13 cellular contexts compared by ENCODE assay signal in genomic region chr21:38927776-38928175, GRCh38.
A peak's percentile ranks its signal among the peaks of the same experiment; 100 is the strongest.
DNase-seq lines count a peak whose midpoint lies in the region; ATAC-seq and TF ChIP-seq lines count a peak whose summit lies in the region.
"Had no signal": no experiment of that assay in that cellular context is flagged by ENCODE, and none has a peak within 500 bp of the region (broad histone marks: within the 10 kb centered on the region; RNA-seq: fewer than 3 reads in every experiment).

No MANE protein-coding gene starts in this region.

- H3K27me3 ChIP-seq in Peyer's patch, result no peaks in the 10 kb centered on the region
- H3K27me3 ChIP-seq in neutrophil, result no peaks in the 10 kb centered on the region

- peak overlapping the region; percentile 9 for H3K27ac Mint-ChIP-seq in T-helper 2 cell treated with Interferon-gamma antibody and Interleukin-4, amounts not matched to agents 5 μg/mL and 100 μg/mL, for 36 hours
- H3K27ac Mint-ChIP-seq: CD4-positive, CD25-positive, alpha-beta regulatory T cell had no signal

- peak overlapping the region; percentile 7 for H3K4me3 Mint-ChIP-seq in T-helper 2 cell treated with Interferon-gamma antibody and Interleukin-4, amounts not matched to agents 5 μg/mL and 100 μg/mL, for 36 hours
- H3K4me3 Mint-ChIP-seq: CD4-positive, CD25-positive, alpha-beta regulatory T cell had no signal

- no peak for ATAC-seq in HG03439 (IDR thresholded peaks at IDR 0.05; ENCODE audit: unreplicated experiment)
- ATAC-seq: GM12878, HCT116, HepG2 had no signal

- no peak overlapping the region for H3K27ac ChIP-seq in Peyer's patch
- peak overlapping the region; percentile 83 for H3K27ac ChIP-seq in neutrophil

- TF ChIP-seq CTCF in Peyer's patch (IDR thresholded peaks at IDR 0.05) (no peak), neutrophil (IDR thresholded peaks at IDR 0.05) (no peak)

- no peaks in the 10 kb centered on the region for H3K36me3 ChIP-seq in Peyer's patch
- H3K36me3 ChIP-seq in neutrophil, result no peaks in the 10 kb centered on the region
- H3K36me3 ChIP-seq: BLaER1 treated with 17β-estradiol and CSF1 and Interleukin-3, amounts not matched to agents 10 nM and 100 nM had no signal

- H3K27me3 Mint-ChIP-seq in T-helper 2 cell treated with Interferon-gamma antibody and Interleukin-4, amounts not matched to agents 5 μg/mL and 100 μg/mL, for 36 hours (ENCODE audit: low read depth), result peaks cover 2% of the 10 kb centered on the region

- peaks cover 12% of the 10 kb centered on the region for H3K9me3 Mint-ChIP-seq in T-helper 2 cell treated with Interferon-gamma antibody and Interleukin-4, amounts not matched to agents 5 μg/mL and 100 μg/mL, for 36 hours

- H3K9me3 ChIP-seq in Peyer's patch (no peaks in the 10 kb centered on the region), neutrophil (no peaks in the 10 kb centered on the region)

- no peak for DNase-seq in T-helper 2 cell treated with Interferon-gamma antibody and Interleukin-4, amounts not matched to agents 5 μg/mL and 100 μg/mL, for 36 hours (ENCODE audit: low spot score)
- DNase-seq in T-helper 2 cell (no peak), Peyer's patch (peak in 2 of 3 donors; percentile 27 to 33), NCI-H2081 (lab: John Stamatoyannopoulos, UW) (no peak), NCI-H2107 (lab: John Stamatoyannopoulos, UW) (no peak)
- DNase-seq: ACHN; CD4-positive, CD25-positive, alpha-beta regulatory T cell had no signal

- peaks cover 0 to 8% (median 1%) of the 10 kb centered on the region in 4 donors for H3K4me1 ChIP-seq in Peyer's patch
- peaks cover 69 to 72% of the 10 kb centered on the region in 2 experiments for H3K4me1 ChIP-seq in neutrophil (ENCODE audit: control insufficient read depth in 1 of 2, insufficient read depth in 1 of 2, low read depth in 1 of 2, low read length in 1 of 2)

- H3K4me3 ChIP-seq in Peyer's patch (no peak overlapping the region), neutrophil (ENCODE audit: low read depth in 1 of 2, low read length in 1 of 2) (no peak overlapping the region)
- H3K4me3 ChIP-seq: BLaER1 treated with 17β-estradiol and CSF1 and Interleukin-3, amounts not matched to agents 10 nM and 100 nM; GM12878 had no signal

- peaks cover 30% of the 10 kb centered on the region for H3K4me1 Mint-ChIP-seq in T-helper 2 cell treated with Interferon-gamma antibody and Interleukin-4, amounts not matched to agents 5 μg/mL and 100 μg/mL, for 36 hours (ENCODE audit: low read depth)
- H3K4me1 Mint-ChIP-seq: CD4-positive, CD25-positive, alpha-beta regulatory T cell had no signal

- H3K36me3 Mint-ChIP-seq in T-helper 2 cell treated with Interferon-gamma antibody and Interleukin-4, amounts not matched to agents 5 μg/mL and 100 μg/mL, for 36 hours (ENCODE audit: low read depth), result peaks cover 15% of the 10 kb centered on the region
- H3K36me3 Mint-ChIP-seq: CD4-positive, CD25-positive, alpha-beta regulatory T cell had no signal

- no peak for TF ChIP-seq POLR2A in Peyer's patch (IDR thresholded peaks at IDR 0.05)

Comparison
In these comparisons a context has a peak if more than half of its experiments do, and no peak if none do; other contexts are left out.
1. DNase-seq: peak in Peyer's patch (2 of 3); none in T-helper 2 cell treated with Interferon-gamma antibody and Interleukin-4, amounts not matched to agents 5 μg/mL and 100 μg/mL, for 36 hours (single experiment), T-helper 2 cell (0 of 5), NCI-H2081 (0 of 2) and NCI-H2107 (single experiment).